In the genomic region with DNA sequence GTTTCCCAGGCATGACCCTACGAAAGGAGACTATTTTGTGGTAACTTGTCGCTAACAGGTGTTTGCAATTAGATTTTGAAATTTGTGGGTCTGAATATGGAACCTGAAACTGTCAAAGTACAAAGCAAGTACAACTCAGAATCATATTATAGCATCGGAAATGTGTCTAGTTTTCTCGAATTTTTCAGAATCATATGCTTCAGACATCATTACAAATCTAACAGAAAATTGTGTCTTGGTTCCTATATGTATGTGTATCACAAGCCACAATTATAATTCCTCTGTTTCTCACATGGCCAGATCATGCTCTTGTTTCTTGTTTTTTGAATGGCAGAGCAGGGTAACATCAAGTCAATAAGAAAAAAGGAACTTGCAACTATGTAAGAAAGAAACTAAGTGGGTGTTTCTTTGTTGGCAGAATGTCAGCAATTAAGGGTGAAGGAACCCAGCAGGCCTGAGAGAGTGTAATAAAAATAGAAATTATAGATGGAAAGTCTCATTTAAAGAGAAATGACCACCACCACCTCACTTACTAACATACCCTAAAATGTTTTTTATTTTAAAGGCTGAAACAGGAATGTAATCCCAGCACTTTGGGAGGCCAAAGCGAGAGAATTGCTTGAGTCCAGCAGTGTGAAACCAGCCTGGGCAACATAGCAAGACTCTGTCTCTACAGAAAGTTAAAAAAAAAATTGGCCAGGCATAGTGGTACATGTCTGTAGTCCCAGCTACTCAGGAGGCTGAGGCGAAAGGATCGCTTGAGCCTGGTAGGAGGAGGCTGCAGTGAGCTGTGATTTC, we compare ENCODE assay signal across 9 cellular contexts. TPM values are rescaled to one million over a fixed set of nuclear protein-coding genes. Genes with fewer than 3 reads are reported as not detected.
DNase-seq lines count a peak whose midpoint lies in the region; ATAC-seq and TF ChIP-seq lines count a peak whose summit lies in the region.
"Had no signal": no experiment of that assay in that cellular context is flagged by ENCODE, and none has a peak within 500 bp of the region (broad histone marks: within the 10 kb centered on the region; RNA-seq: fewer than 3 reads in every experiment).

No MANE protein-coding gene starts in this region.

- peaks cover 55% of the 10 kb centered on the region for H3K4me1 Mint-ChIP-seq in activated T-cell treated with anti-CD3 and anti-CD28 coated beads, Interleukin-2, amount 50 U/mL, for 72 hours (ENCODE audit: low read depth)
- peaks cover 26% of the 10 kb centered on the region for H3K4me1 Mint-ChIP-seq in activated B cell treated with CpG ODN at 0.5 μM for 24 hours
- peaks cover 19 to 45% (median 32%) of the 10 kb centered on the region in 7 donors for H3K4me1 Mint-ChIP-seq in naive thymus-derived CD4-positive, alpha-beta T cell

- CTCF ChIA-PET in activated B cell treated with CpG ODN at 0.5 μM for 24 hours (lab: Charles Lee), result no interaction called here
- CTCF ChIA-PET in naive thymus-derived CD4-positive, alpha-beta T cell (lab: Charles Lee), result no interaction called here

- no peaks in the 10 kb centered on the region for H3K9me3 ChIP-seq in naive thymus-derived CD4-positive, alpha-beta T cell (ENCODE audit: control insufficient read depth in 2 of 3, low read length in 3 of 3)
- H3K9me3 ChIP-seq in thyroid gland (no peaks in the 10 kb centered on the region), esophagus muscularis mucosa (no peaks in the 10 kb centered on the region)

- intact Hi-C loops in activated B cell treated with CpG ODN at 0.5 μM for 24 hours (cut with micrococcal nuclease) (loop anchor here (1.0 to 5.0 kb wide), 3 partner anchors 21 to 177 kb away; a partner anchor contains a TSS), thyroid gland (cut with DNase I) (no loop called here), esophagus muscularis mucosa (cut with DNase I) (no loop called here)
- intact Hi-C loops in naive thymus-derived CD4-positive, alpha-beta T cell (cut with micrococcal nuclease), result loop anchor here (5.0 to 10.0 kb wide), 2 partner anchors 34 to 76 kb away; no protein-coding TSS in a partner anchor

- peak; percentile 82 to 86 for ATAC-seq in activated T-cell treated with anti-CD3 and anti-CD28 coated beads, Interleukin-2, amount 50 U/mL, for 72 hours (replicated peaks in 1 of 2)
- ATAC-seq in HG03064 (IDR thresholded peaks at IDR 0.05; ENCODE audit: low read depth, unreplicated experiment), result peak; percentile 74
- peak; percentile 81 for ATAC-seq in activated B cell treated with CpG ODN at 0.5 μM for 24 hours (ENCODE audit: low read depth)
- peak; percentile 41 for ATAC-seq in naive thymus-derived CD4-positive, alpha-beta T cell

- peaks cover 0 to 2% of the 10 kb centered on the region in 2 donors for H3K9me3 Mint-ChIP-seq in activated T-cell treated with anti-CD3 and anti-CD28 coated beads, Interleukin-2, amount 50 U/mL, for 72 hours
- peaks cover under 1% of the 10 kb centered on the region for H3K9me3 Mint-ChIP-seq in activated B cell treated with CpG ODN at 0.5 μM for 24 hours
- H3K9me3 Mint-ChIP-seq in naive thymus-derived CD4-positive, alpha-beta T cell, result peaks cover 0 to 7% (median 0%) of the 10 kb centered on the region in 11 donors

- H3K27me3 Mint-ChIP-seq in activated T-cell treated with anti-CD3 and anti-CD28 coated beads, Interleukin-2, amount 50 U/mL, for 72 hours (ENCODE audit: low read depth), result no peaks in the 10 kb centered on the region
- no peaks in the 10 kb centered on the region for H3K27me3 Mint-ChIP-seq in activated B cell treated with CpG ODN at 0.5 μM for 24 hours
- no peaks in the 10 kb centered on the region for H3K27me3 Mint-ChIP-seq in naive thymus-derived CD4-positive, alpha-beta T cell

- DNase-seq in activated T-cell treated with anti-CD3 and anti-CD28 coated beads, Interleukin-2, amount 50 U/mL, for 72 hours, result no peak
- DNase-seq in activated T-cell treated with anti-CD3 and anti-CD28 coated beads, Interleukin-2, amount 50 U/mL, for 48 hours, result no peak
- no peak for DNase-seq in activated B cell treated with CpG ODN at 0.5 μM for 24 hours
- DNase-seq in naive thymus-derived CD4-positive, alpha-beta T cell, result no peak
- no peak for DNase-seq in SKM-1 (lab: John Stamatoyannopoulos, UW; ENCODE audit: unreplicated experiment)
- no peak for DNase-seq in thyroid gland
- no peak for DNase-seq in esophagus muscularis mucosa (ENCODE audit: extremely low spot score)

- 89% methylated on average over 7 of the region's 7 CpGs for WGBS in thyroid gland, 2 donors
- 74% methylated on average over 7 of the region's 7 CpGs for WGBS in esophagus muscularis mucosa

- TF ChIP-seq EP300 in esophagus muscularis mucosa (IDR thresholded peaks at IDR 0.05), result no peak

- TF ChIP-seq CTCF in activated B cell treated with CpG ODN at 0.5 μM for 24 hours (IDR thresholded peaks at IDR 0.05), result no peak
- no peak for TF ChIP-seq CTCF in thyroid gland (IDR thresholded peaks at IDR 0.05)
- TF ChIP-seq CTCF in esophagus muscularis mucosa (IDR thresholded peaks at IDR 0.05), result no peak

- no peaks in the 10 kb centered on the region for H3K27me3 ChIP-seq in naive thymus-derived CD4-positive, alpha-beta T cell (ENCODE audit: control insufficient read depth in 2 of 2, insufficient read depth in 2 of 2, low read length in 2 of 2)
- H3K27me3 ChIP-seq in thyroid gland (no peaks in the 10 kb centered on the region), esophagus muscularis mucosa (no peaks in the 10 kb centered on the region)

- H3K4me3 Mint-ChIP-seq in activated T-cell treated with anti-CD3 and anti-CD28 coated beads, Interleukin-2, amount 50 U/mL, for 72 hours, result peak overlapping the region; percentile 22 to 57
- peak overlapping the region; percentile 41 for H3K4me3 Mint-ChIP-seq in activated B cell treated with CpG ODN at 0.5 μM for 24 hours
- H3K4me3 Mint-ChIP-seq in naive thymus-derived CD4-positive, alpha-beta T cell, result peak overlapping the region in 1 of 10 donors; percentile 16

- no peaks in the 10 kb centered on the region for H3K36me3 ChIP-seq in naive thymus-derived CD4-positive, alpha-beta T cell (ENCODE audit: control insufficient read depth in 2 of 3, insufficient read depth in 3 of 3, low read length in 3 of 3)
- H3K36me3 ChIP-seq in thyroid gland (no peaks in the 10 kb centered on the region), esophagus muscularis mucosa (no peaks in the 10 kb centered on the region)

- H3K4me3 ChIP-seq in naive thymus-derived CD4-positive, alpha-beta T cell (ENCODE audit: low read length), result no peak overlapping the region
- no peak overlapping the region for H3K4me3 ChIP-seq in thyroid gland (replicated peaks in 1 of 3)
- no peak overlapping the region for H3K4me3 ChIP-seq in esophagus muscularis mucosa

- H3K36me3 Mint-ChIP-seq in activated T-cell treated with anti-CD3 and anti-CD28 coated beads, Interleukin-2, amount 50 U/mL, for 72 hours (ENCODE audit: insufficient read depth in 2 of 2), result peaks cover 1 to 6% of the 10 kb centered on the region in 2 donors
- no peaks in the 10 kb centered on the region for H3K36me3 Mint-ChIP-seq in activated B cell treated with CpG ODN at 0.5 μM for 24 hours (ENCODE audit: low read depth)
- H3K36me3 Mint-ChIP-seq in naive thymus-derived CD4-positive, alpha-beta T cell, result peaks cover 0 to 10% (median 6%) of the 10 kb centered on the region in 5 donors

- no peak overlapping the region for H3K27ac ChIP-seq in naive thymus-derived CD4-positive, alpha-beta T cell (ENCODE audit: low read depth, low read length)
- H3K27ac ChIP-seq in thyroid gland, result no peak overlapping the region
- H3K27ac ChIP-seq in esophagus muscularis mucosa (replicated peaks in 1 of 4), result peak overlapping the region in 2 of 4 donors; percentile 4 to 20
- H3K27ac ChIP-seq: C4-2B had no signal

- H3K4me1 ChIP-seq in naive thymus-derived CD4-positive, alpha-beta T cell (ENCODE audit: control insufficient read depth in 2 of 2, insufficient read depth in 2 of 2, low read length in 2 of 2), result peaks cover 15 to 22% of the 10 kb centered on the region in 2 donors
- H3K4me1 ChIP-seq in thyroid gland, result no peaks in the 10 kb centered on the region
- peaks cover 10 to 21% (median 16%) of the 10 kb centered on the region in 4 donors for H3K4me1 ChIP-seq in esophagus muscularis mucosa

- H3K27ac Mint-ChIP-seq in activated T-cell treated with anti-CD3 and anti-CD28 coated beads, Interleukin-2, amount 50 U/mL, for 72 hours, result no peak overlapping the region
- peak overlapping the region; percentile 76 for H3K27ac Mint-ChIP-seq in activated B cell treated with CpG ODN at 0.5 μM for 24 hours
- peak overlapping the region in 3 of 9 donors; percentile 7 to 43 (median 12) for H3K27ac Mint-ChIP-seq in naive thymus-derived CD4-positive, alpha-beta T cell

- no peak for TF ChIP-seq POLR2A in thyroid gland (IDR thresholded peaks at IDR 0.05)
- TF ChIP-seq POLR2A in esophagus muscularis mucosa (IDR thresholded peaks at IDR 0.05; ENCODE audit: low read depth), result no peak

- POLR2A ChIA-PET in activated B cell treated with CpG ODN at 0.5 μM for 24 hours (lab: Charles Lee), result interaction anchor here (1.0 kb wide), 1 partner anchor 15 kb away, joined by 3 read pairs; no protein-coding TSS in a partner anchor
- POLR2A ChIA-PET in naive thymus-derived CD4-positive, alpha-beta T cell (lab: Charles Lee), result interaction anchor here (1.1 to 1.3 kb wide), 2 partner anchors 13 to 51 kb away, joined by 3 to 4 read pairs; a partner anchor contains a TSS

RNA-seq across cellular contexts. Expression of a gene that starts 51.3 kb away (rescaled TPM):
- under 1 TPM; 0.46 to 0.49 TPM for total RNA-seq in activated T-cell treated with anti-CD3 and anti-CD28 coated beads, Interleukin-2, amount 50 U/mL, for 72 hours
- total RNA-seq in activated B cell treated with CpG ODN at 0.5 μM for 24 hours (not detected in 2 replicates), thyroid gland (1 to 10 TPM; 2.9 to 8.7 (median 5.6) TPM), esophagus muscularis mucosa (1 to 10 TPM; 3.0 to 8.3 (median 4.3) TPM)
- 1 to 10 TPM in 1 of 5 experiments, under 1 TPM in 4; 0.51 to 1.7 (median 0.88) TPM for total RNA-seq in naive thymus-derived CD4-positive, alpha-beta T cell
- polyA plus RNA-seq in naive thymus-derived CD4-positive, alpha-beta T cell, result under 1 TPM; 0.13 to 0.69 TPM

Comparison
In these comparisons a context has a peak if more than half of its experiments do, and no peak if none do; other contexts are left out.
1. intact Hi-C loops: an anchor here in activated B cell treated with CpG ODN at 0.5 μM for 24 hours (1.0 to 5.0 kb wide) and naive thymus-derived CD4-positive, alpha-beta T cell (5.0 to 10.0 kb wide); none called in thyroid gland and esophagus muscularis mucosa.